Comparison of ENCODE assay signal across 27 cellular contexts in the genomic region with DNA sequence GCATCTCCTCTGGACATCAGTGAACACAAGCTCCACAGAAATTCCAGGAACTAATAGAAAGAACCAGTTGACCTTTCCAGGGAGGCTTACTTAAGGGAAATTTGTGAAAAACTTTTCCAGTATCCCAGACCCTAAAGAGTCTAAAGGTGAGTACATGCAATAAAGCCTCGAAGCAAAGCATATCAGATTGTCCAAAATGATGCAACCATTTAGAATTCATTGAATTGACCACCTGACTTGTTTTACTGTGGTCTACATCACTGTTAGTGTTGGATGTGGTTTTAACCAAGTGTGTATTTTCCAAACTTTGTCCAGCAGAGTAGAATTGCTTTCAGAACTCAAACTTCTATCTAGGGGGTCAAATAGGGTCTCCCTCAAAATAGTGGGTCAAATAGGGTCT.
"Had no signal": no experiment of that assay in that cellular context is flagged by ENCODE, and none has a peak within 500 bp of the region (broad histone marks: within the 10 kb centered on the region; RNA-seq: fewer than 3 reads in every experiment).

No MANE protein-coding gene starts in this region.

- H3K27me3 ChIP-seq: stomach, suprapubic skin, testis, thyroid gland, tibial artery, tibial nerve, transverse colon, upper lobe of left lung, upper lobe of right lung, uterus, vagina had no signal

- H3K4me1 ChIP-seq: testis, thyroid gland, tibial artery, tibial nerve, transverse colon, upper lobe of left lung, upper lobe of right lung, uterus, vagina had no signal

- H3K36me3 ChIP-seq: stomach, suprapubic skin, thoracic aorta, thyroid gland, tibial artery, tibial nerve, transverse colon, upper lobe of left lung, upper lobe of right lung, uterus, vagina had no signal

- H3K9me3 ChIP-seq: stomach, suprapubic skin, testis, thoracic aorta, thyroid gland, tibial artery, tibial nerve, transverse colon, upper lobe of left lung, upper lobe of right lung, uterus, vagina had no signal

- FAIRE-seq: urothelium cell line had no signal

- H3K27ac ChIP-seq: stomach, suprapubic skin, testis, thoracic aorta, thyroid gland, tibial artery, tibial nerve, transverse colon, upper lobe of left lung, upper lobe of right lung, uterus, vagina had no signal

- H3K4me3 ChIP-seq: stomach, suprapubic skin, testis, thoracic aorta, thyroid gland, tibial artery, tibial nerve, transverse colon, upper lobe of left lung, upper lobe of right lung, uterus, vagina had no signal

- DNase-seq: stimulated activated CD4-positive, alpha-beta T cell treated with anti-CD3 and anti-CD28 coated beads, Interleukin-2, amount 100 ng/mL, for 48 hours; stimulated activated CD4-positive, alpha-beta T cell treated with anti-CD3 and anti-CD28 coated beads, Interleukin-4, amount 100 ng/mL, for 1 hour; stimulated activated CD4-positive, alpha-beta T cell treated with anti-CD3 and anti-CD28 coated beads, Interleukin-4, amount 100 ng/mL, for 24 hours; stimulated activated CD4-positive, alpha-beta T cell treated with anti-CD3 and anti-CD28 coated beads, Interleukin-4, amount 100 ng/mL, for 4 hours; stimulated activated CD8-positive, alpha-beta memory T cell treated with anti-CD3 and anti-CD28 coated beads, Interleukin-4, amount 100 ng/mL, for 48 hours; stimulated activated naive B cell treated with anti-CD40 and anti-IgM and Interleukin-4, amounts not matched to agents 10 μg/mL and 1 μg/mL and 100 μg/mL, for 72 hours; stimulated activated naive CD4-positive, alpha-beta T cell; stimulated activated naive CD4-positive, alpha-beta T cell treated with Interleukin-2 at 50 U/mL for 16 hours; stimulated activated naive CD8-positive, alpha-beta T cell treated with anti-CD3 and anti-CD28 coated beads, Interleukin-15, amount 100 ng/mL, for 72 hours; stimulated activated naive CD8-positive, alpha-beta T cell treated with anti-CD3 and anti-CD28 coated beads, Interleukin-15, Interleukin-2, amounts not matched to agents 100 U/mL and 50 U/mL, for 24 hours; stomach; substantia nigra; testis; thyroid gland; tibial artery; transverse colon; trophoblast cell; upper lobe of left lung; upper lobe of right lung; uterus had no signal

- ATAC-seq: stimulated activated effector memory CD8-positive, alpha-beta T cell treated with anti-CD3 and anti-CD28 coated beads, Interleukin-12 subunit alpha, Interleukin-12 subunit beta, amount 100 ng/mL, for 72 hours; stimulated activated memory B cell treated with anti-CD40 and anti-IgM and Interleukin-4, amounts not matched to agents 10 μg/mL and 1 μg/mL and 100 μg/mL, for 72 hours; stimulated activated naive B cell treated with anti-CD40 and anti-IgM and Interleukin-4, amounts not matched to agents 10 μg/mL and 1 μg/mL and 100 μg/mL, for 72 hours; stimulated activated naive CD8-positive, alpha-beta T cell treated with anti-CD3 and anti-CD28 coated beads, Interleukin-15, amount 100 ng/mL, for 72 hours; stimulated activated naive CD8-positive, alpha-beta T cell treated with anti-CD3 and anti-CD28 coated beads, Interleukin-15, Interleukin-2, amounts not matched to agents 100 U/mL and 50 U/mL, for 24 hours; upper lobe of right lung had no signal
